ENCODE assay signal across 9 cellular contexts in the genomic region with DNA sequence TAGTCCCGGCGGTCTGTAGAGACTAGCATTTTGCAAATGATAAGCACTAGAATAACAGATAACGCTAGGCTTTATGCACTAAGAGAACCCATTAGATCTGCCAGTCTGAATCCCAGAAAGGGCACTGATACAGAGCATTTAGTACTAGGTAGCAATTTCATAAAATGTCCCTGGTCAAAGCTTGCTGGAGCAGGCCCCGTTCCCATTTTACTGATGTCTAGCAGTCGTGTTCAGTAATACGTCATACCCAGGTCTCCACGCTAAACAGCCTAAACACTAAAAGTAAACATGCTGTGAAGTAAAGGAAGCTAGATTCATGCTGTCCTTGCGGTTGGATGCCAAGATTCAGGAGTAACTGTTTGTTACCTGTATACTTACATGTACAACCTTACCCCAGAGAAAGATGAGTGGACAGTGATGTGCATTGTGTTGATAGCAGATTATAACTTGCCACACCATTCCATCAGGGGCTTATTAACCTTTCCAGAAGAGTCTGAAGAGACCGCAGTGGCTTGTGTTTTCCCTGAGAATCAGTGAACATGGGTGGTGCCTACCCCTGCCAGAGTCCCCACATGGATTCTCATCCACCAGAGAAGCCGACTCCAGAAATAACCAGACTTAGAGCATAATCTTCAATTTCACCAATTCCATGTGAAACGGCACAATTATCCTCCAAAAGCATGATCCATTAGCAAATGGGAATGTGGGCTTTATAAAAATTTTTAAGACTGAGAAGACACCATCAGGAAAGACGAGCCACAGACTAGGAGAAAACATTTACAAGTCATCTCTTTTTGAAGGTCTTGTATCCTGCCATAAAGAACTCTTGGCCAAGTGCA. TPM values are rescaled to one million over a fixed set of nuclear protein-coding genes. Genes with fewer than 3 reads are reported as not detected.
A peak's percentile ranks its signal among the peaks of the same experiment; 100 is the strongest.
DNase-seq lines count a peak whose midpoint lies in the region; ATAC-seq and TF ChIP-seq lines count a peak whose summit lies in the region.
"Had no signal": no experiment of that assay in that cellular context is flagged by ENCODE, and none has a peak within 500 bp of the region (broad histone marks: within the 10 kb centered on the region; RNA-seq: fewer than 3 reads in every experiment).

No MANE protein-coding gene starts in this region.

- ATAC-seq in HG03521 (IDR thresholded peaks at IDR 0.05; ENCODE audit: unreplicated experiment), result no peak

- no peaks in the 10 kb centered on the region for H3K27me3 ChIP-seq in smooth muscle cell (ENCODE audit: low read depth)

- H3K4me1 Mint-ChIP-seq in T-helper 1 cell treated with Interleukin-12 subunit alpha and Interleukin-12 subunit beta and Interleukin-4 antibody, amounts not matched to agents 30 μg/mL and 1 μg/mL, for 36 hours (ENCODE audit: low read depth), result peaks cover 45% of the 10 kb centered on the region
- peaks cover 45% of the 10 kb centered on the region for H3K4me1 Mint-ChIP-seq in activated naive CD8-positive, alpha-beta T cell treated with anti-CD3 and anti-CD28 coated beads for 36 hours

- H4K20me1 ChIP-seq in smooth muscle cell (ENCODE audit: low read depth), result peaks cover 60% of the 10 kb centered on the region

- no peaks in the 10 kb centered on the region for H3K27me3 Mint-ChIP-seq in T-helper 1 cell treated with Interleukin-12 subunit alpha and Interleukin-12 subunit beta and Interleukin-4 antibody, amounts not matched to agents 30 μg/mL and 1 μg/mL, for 36 hours (ENCODE audit: low read depth)
- H3K27me3 Mint-ChIP-seq in activated naive CD8-positive, alpha-beta T cell treated with anti-CD3 and anti-CD28 coated beads for 36 hours, result peaks cover 29% of the 10 kb centered on the region

- H3K27ac ChIP-seq in smooth muscle cell (ENCODE audit: low read depth), result peak overlapping the region; percentile 4

- peak overlapping the region; percentile 82 for H3K27ac Mint-ChIP-seq in T-helper 1 cell treated with Interleukin-12 subunit alpha and Interleukin-12 subunit beta and Interleukin-4 antibody, amounts not matched to agents 30 μg/mL and 1 μg/mL, for 36 hours
- H3K27ac Mint-ChIP-seq in activated naive CD8-positive, alpha-beta T cell treated with anti-CD3 and anti-CD28 coated beads for 36 hours, result peak overlapping the region; percentile 97

- peaks cover 18% of the 10 kb centered on the region for H3K4me1 ChIP-seq in smooth muscle cell (ENCODE audit: low read depth)

- no peaks in the 10 kb centered on the region for H3K9me3 Mint-ChIP-seq in T-helper 1 cell treated with Interleukin-12 subunit alpha and Interleukin-12 subunit beta and Interleukin-4 antibody, amounts not matched to agents 30 μg/mL and 1 μg/mL, for 36 hours
- H3K9me3 Mint-ChIP-seq in activated naive CD8-positive, alpha-beta T cell treated with anti-CD3 and anti-CD28 coated beads for 36 hours, result peaks cover 1% of the 10 kb centered on the region

- no peaks in the 10 kb centered on the region for H3K9me3 ChIP-seq in smooth muscle cell (replicated peaks; ENCODE audit: low read depth)

- H3F3A ChIP-seq in smooth muscle cell (ENCODE audit: low read depth), result peaks cover 53% of the 10 kb centered on the region

- peaks cover 66% of the 10 kb centered on the region for H3K36me3 Mint-ChIP-seq in T-helper 1 cell treated with Interleukin-12 subunit alpha and Interleukin-12 subunit beta and Interleukin-4 antibody, amounts not matched to agents 30 μg/mL and 1 μg/mL, for 36 hours (ENCODE audit: low read depth)
- H3K36me3 Mint-ChIP-seq in activated naive CD8-positive, alpha-beta T cell treated with anti-CD3 and anti-CD28 coated beads for 36 hours, result peaks cover 73% of the 10 kb centered on the region

- no peak overlapping the region for H2AFZ ChIP-seq in smooth muscle cell (ENCODE audit: low read depth)

- no peak overlapping the region for H3K9ac ChIP-seq in smooth muscle cell (ENCODE audit: low read depth)

- H3K4me3 Mint-ChIP-seq in T-helper 1 cell treated with Interleukin-12 subunit alpha and Interleukin-12 subunit beta and Interleukin-4 antibody, amounts not matched to agents 30 μg/mL and 1 μg/mL, for 36 hours, result peak overlapping the region; percentile 13
- peak overlapping the region; percentile 53 for H3K4me3 Mint-ChIP-seq in activated naive CD8-positive, alpha-beta T cell treated with anti-CD3 and anti-CD28 coated beads for 36 hours

- DNase-seq in T-helper 1 cell, result no peak
- DNase-seq in NB4 (ENCODE audit: low read depth), result peak; percentile 63
- no peak for DNase-seq in activated naive CD8-positive, alpha-beta T cell treated with anti-CD3 and anti-CD28 coated beads for 36 hours
- no peak for DNase-seq in smooth muscle cell (lab: John Stamatoyannopoulos, UW; ENCODE audit: unreplicated experiment)
- DNase-seq in AG08396 (ENCODE audit: low spot score), result no peak
- DNase-seq in NCI-H345 treated with DMSO at 0.1 percent for 48 hours (lab: John Stamatoyannopoulos, UW; ENCODE audit: unreplicated experiment), result no peak
- DNase-seq: activated CD4-positive, CD25-positive, alpha-beta regulatory T cell had no signal

- WGBS in smooth muscle cell (ENCODE audit: low lambda C conversion rate), result 86% methylated on average over 12 of the region's 12 CpGs

- no peaks in the 10 kb centered on the region for H3K36me3 ChIP-seq in smooth muscle cell (ENCODE audit: low read depth)

- H3K4me3 ChIP-seq in NB4 (ENCODE audit: low read depth, low read length), result no peak overlapping the region
- no peak overlapping the region for H3K4me3 ChIP-seq in smooth muscle cell

- TF ChIP-seq POLR2A in NB4 (IDR thresholded peaks at IDR 0.05; ENCODE audit: extremely low read depth, insufficient read length), result peak; percentile 9

- no peak for TF ChIP-seq CTCF in NB4 (IDR thresholded peaks at IDR 0.05; ENCODE audit: low read depth, low read length)
- no peak for TF ChIP-seq CTCF in smooth muscle cell (IDR thresholded peaks at IDR 0.05; ENCODE audit: borderline replicate concordance, insufficient read depth, poor library complexity, severe bottlenecking)

- no peak overlapping the region for H3K4me2 ChIP-seq in smooth muscle cell

- H3K79me2 ChIP-seq in smooth muscle cell (ENCODE audit: low read depth), result peaks cover 48% of the 10 kb centered on the region

RNA-seq across cellular contexts. Expression of a gene that starts 3.4 kb away (rescaled TPM):
- total RNA-seq in activated naive CD8-positive, alpha-beta T cell treated with anti-CD3 and anti-CD28 coated beads for 36 hours, result 1,000 to 10,000 TPM; 2,825 to 2,867 TPM
- total RNA-seq in smooth muscle cell, result 3,115 and 3,456 TPM in 2 replicates
- 729 and 804 TPM in 2 replicates for polyA plus RNA-seq in smooth muscle cell

RNA-seq across cellular contexts. Expression of a gene that starts 5.4 kb away (rescaled TPM):
- total RNA-seq in activated naive CD8-positive, alpha-beta T cell treated with anti-CD3 and anti-CD28 coated beads for 36 hours, result 1,000 to 10,000 TPM; 3,663 to 3,691 TPM
- 1,134 and 1,154 TPM in 2 replicates for total RNA-seq in smooth muscle cell
- 732 and 818 TPM in 2 replicates for polyA plus RNA-seq in smooth muscle cell

RNA-seq across cellular contexts. Expression of a gene that starts 18.8 kb away (rescaled TPM):
- 10 to 100 TPM; 61.0 to 63.5 TPM for total RNA-seq in activated naive CD8-positive, alpha-beta T cell treated with anti-CD3 and anti-CD28 coated beads for 36 hours
- 0.27 and 0.45 TPM in 2 replicates for total RNA-seq in smooth muscle cell
- polyA plus RNA-seq in smooth muscle cell, result 0.85 and 2.0 TPM in 2 replicates

RNA-seq across cellular contexts. Expression of a gene that starts 19.7 kb away (rescaled TPM):
- total RNA-seq in activated naive CD8-positive, alpha-beta T cell treated with anti-CD3 and anti-CD28 coated beads for 36 hours, result 10 to 100 TPM; 11.5 to 12.2 TPM
- total RNA-seq in smooth muscle cell, result 58.1 and 66.1 TPM in 2 replicates
- polyA plus RNA-seq in smooth muscle cell, result 127 and 135 TPM in 2 replicates

RNA-seq across cellular contexts. Expression of a gene that starts 35.0 kb away (rescaled TPM):
- total RNA-seq in activated naive CD8-positive, alpha-beta T cell treated with anti-CD3 and anti-CD28 coated beads for 36 hours, result 1 to 10 TPM; 3.6 to 4.3 TPM
- 248 and 311 TPM in 2 replicates for total RNA-seq in smooth muscle cell
- polyA plus RNA-seq in smooth muscle cell, result 773 and 1,078 TPM in 2 replicates

Comparison
In these comparisons a context has a peak if more than half of its experiments do, and no peak if none do; other contexts are left out.
1. RNA of a gene that starts 18.8 kb away (total RNA-seq): 61.0 to 63.5 TPM in activated naive CD8-positive, alpha-beta T cell treated with anti-CD3 and anti-CD28 coated beads for 36 hours; 0.27 to 0.45 TPM in smooth muscle cell; every median in the first group is over 10 times any median in the second.